In genomic region chr11:115179647-115180046, GRCh38 we compare ENCODE assay signal across 15 cellular contexts.
DNase-seq lines count a peak whose midpoint lies in the region; ATAC-seq and TF ChIP-seq lines count a peak whose summit lies in the region.
"Had no signal": no experiment of that assay in that cellular context is flagged by ENCODE, and none has a peak within 500 bp of the region (broad histone marks: within the 10 kb centered on the region; RNA-seq: fewer than 3 reads in every experiment).

No MANE protein-coding gene starts in this region.

- H3K27ac ChIP-seq in gastrocnemius medialis, result no peak overlapping the region

- intact Hi-C loops in gastrocnemius medialis (cut with DNase I; ENCODE audit: low total_unique reads), result no loop called here

- no peaks in the 10 kb centered on the region for H3K27me3 ChIP-seq in gastrocnemius medialis

- TF ChIP-seq POLR2A in gastrocnemius medialis (IDR thresholded peaks at IDR 0.05), result no peak

- H3K36me3 Mint-ChIP-seq in brain (peaks cover 27% of the 10 kb centered on the region), nephron progenitor cell (ENCODE audit: low read depth) (peaks cover 38% of the 10 kb centered on the region)
- H3K36me3 Mint-ChIP-seq: CD4-positive, alpha-beta memory T cell had no signal

- H3K4me1 Mint-ChIP-seq in brain, result peaks cover 74% of the 10 kb centered on the region
- peaks cover 100% of the 10 kb centered on the region for H3K4me1 Mint-ChIP-seq in nephron progenitor cell

- POLR2A ChIA-PET in HEK293T (lab: Yijun Ruan, JAX), result no interaction called here

- H3K4me3 Mint-ChIP-seq in brain (peak overlapping the region in 2 of 5 experiments; percentile 34 to 54), nephron progenitor cell (peak overlapping the region; percentile 44)
- H3K4me3 Mint-ChIP-seq: CD4-positive, alpha-beta memory T cell had no signal

- H3K9me3 Mint-ChIP-seq in brain, result no peaks in the 10 kb centered on the region
- no peaks in the 10 kb centered on the region for H3K9me3 Mint-ChIP-seq in nephron progenitor cell
- H3K9me3 Mint-ChIP-seq: CD4-positive, alpha-beta memory T cell had no signal

- no peaks in the 10 kb centered on the region for H3K27me3 Mint-ChIP-seq in brain
- peaks cover 4% of the 10 kb centered on the region for H3K27me3 Mint-ChIP-seq in nephron progenitor cell (ENCODE audit: low read depth, poor library complexity)

- no peak overlapping the region for H3K4me3 ChIP-seq in gastrocnemius medialis
- H3K4me3 ChIP-seq: HAP-1 had no signal

- in situ Hi-C loops in gastrocnemius medialis (cut with MboI; ENCODE audit: low sequenced_read_pairs in 4 of 4), result no loop called here

- H3K9me3 ChIP-seq in gastrocnemius medialis, result no peaks in the 10 kb centered on the region
- H3K9me3 ChIP-seq: HAP-1 had no signal

- TF ChIP-seq CTCF in brain (conservative IDR thresholded peaks at IDR 0.05) (no peak), nephron progenitor cell (IDR thresholded peaks at IDR 0.05) (no peak), gastrocnemius medialis (IDR thresholded peaks at IDR 0.05 in 4 of 5, conservative IDR thresholded peaks at IDR 0.05 in 1 of 5) (no peak)

- CTCF ChIA-PET in HEK293T (lab: Yijun Ruan, JAX), result no interaction called here

- H3K4me1 ChIP-seq in gastrocnemius medialis, result peaks cover 14 to 24% of the 10 kb centered on the region in 2 donors

- no peak for DNase-seq in HEK293T (ENCODE audit: extremely low spot score)
- peak; percentile 72 for DNase-seq in left kidney (ENCODE audit: low read depth, low spot score)
- no peak for DNase-seq in nephron progenitor cell
- DNase-seq in gastrocnemius medialis, result no peak
- no peak for DNase-seq in Kasumi-1 (lab: John Stamatoyannopoulos, UW)
- DNase-seq: C1 segment of cervical spinal cord; Calu3; CD4-positive, alpha-beta memory T cell; COR-L47; DMS53; GF-D8; GOT3 had no signal

- ATAC-seq in gastrocnemius medialis (no peak), HG03196 (IDR thresholded peaks at IDR 0.05; ENCODE audit: unreplicated experiment) (no peak)

- H3K27ac Mint-ChIP-seq in brain (peak overlapping the region in 3 of 5 experiments; percentile 15 to 75 (median 54)), nephron progenitor cell (peak overlapping the region; percentile 86)
- H3K27ac Mint-ChIP-seq: CD4-positive, alpha-beta memory T cell had no signal

- H3K36me3 ChIP-seq in gastrocnemius medialis, result no peaks in the 10 kb centered on the region
- H3K36me3 ChIP-seq: HAP-1 had no signal

TF ChIP-seq in HEK293T, 16 proteins besides CTCF, POLR2A, EP300 and RAD21:
- TF ChIP-seq PKNOX1 (IDR thresholded peaks at IDR 0.05), result peak; percentile 91
- peak; percentile 52; the same call in 1 of the 2 replicates for TF ChIP-seq ZNF384 (IDR thresholded peaks at IDR 0.05)
- no peak for TF ChIP-seq SP1 (IDR thresholded peaks at IDR 0.05)
- TF ChIP-seq FOXM1 (IDR thresholded peaks at IDR 0.05; ENCODE audit: borderline replicate concordance), result no peak
- no peak for TF ChIP-seq FOXK2 (IDR thresholded peaks at IDR 0.05)
- TF ChIP-seq ARNT (IDR thresholded peaks at IDR 0.05), result no peak
- TF ChIP-seq HDGF (IDR thresholded peaks at IDR 0.05; ENCODE audit: borderline replicate concordance), result no peak
- no peak; the same call in 1 of the 2 replicates for TF ChIP-seq L3MBTL2 (conservative IDR thresholded peaks at IDR 0.05)
- TF ChIP-seq CTBP1 (IDR thresholded peaks at IDR 0.05; ENCODE audit: borderline replicate concordance), result peak; percentile 30; the same call in 1 of the 2 replicates
- no peak for TF ChIP-seq BHLHE40 (IDR thresholded peaks at IDR 0.05; ENCODE audit: borderline replicate concordance)
- no peak for TF ChIP-seq TARDBP (IDR thresholded peaks at IDR 0.05)
- TF ChIP-seq NFRKB (IDR thresholded peaks at IDR 0.05), result no peak
- no peak for TF ChIP-seq ELF4 (IDR thresholded peaks at IDR 0.05)
- TF ChIP-seq LEF1 (IDR thresholded peaks at IDR 0.05; ENCODE audit: borderline replicate concordance), result 0 out of 2 replicates have a peak, but pooled peaks have one; percentile 21
- TF ChIP-seq FOXA1 (IDR thresholded peaks at IDR 0.05), result no peak
- TF ChIP-seq SUZ12 (IDR thresholded peaks at IDR 0.05), result no peak
